In the genomic region with DNA sequence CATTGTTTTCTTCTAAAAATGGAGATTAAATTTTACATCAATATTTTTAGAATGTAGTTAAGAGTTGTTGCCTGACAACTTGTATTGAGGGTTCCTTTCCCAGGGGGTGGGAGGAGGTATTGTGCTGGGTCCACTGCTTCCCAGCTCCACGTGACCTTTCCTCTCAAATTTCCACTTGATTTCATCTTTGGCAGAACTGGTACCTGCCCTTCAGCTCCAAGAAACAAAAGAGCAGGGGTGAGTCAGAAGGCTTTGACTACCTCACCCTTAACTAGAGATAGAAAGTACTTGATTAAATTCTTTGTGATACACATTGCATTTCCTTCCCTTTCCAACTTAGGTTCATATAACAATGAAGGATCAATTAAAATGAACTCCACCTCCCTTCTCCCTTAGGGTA, we compare ENCODE assay signal across 8 cellular contexts. TPM values are rescaled to one million over a fixed set of nuclear protein-coding genes. Genes with fewer than 3 reads are reported as not detected.
A peak's percentile ranks its signal among the peaks of the same experiment; 100 is the strongest.
DNase-seq lines count a peak whose midpoint lies in the region; ATAC-seq and TF ChIP-seq lines count a peak whose summit lies in the region.

No MANE protein-coding gene starts in this region.

- H3K27ac Mint-ChIP-seq in memory B cell: no peak overlapping the region

- intact Hi-C loops in A673 (cut with micrococcal nuclease; ENCODE audit: unreplicated experiment): loop anchor here (2.0 to 5.0 kb wide), 2 partner anchors 33 to 93 kb away; no protein-coding TSS in a partner anchor
- intact Hi-C loops in IMR-90 (cut with micrococcal nuclease): loop anchor here (2.0 to 10.0 kb wide), 3 partner anchors 71 to 241 kb away; a partner anchor contains a TSS

- H3K36me3 Mint-ChIP-seq in memory B cell: peaks cover 2% of the 10 kb centered on the region

- TF ChIP-seq CTCF in A673 (conservative IDR thresholded peaks at IDR 0.05; ENCODE audit: low read depth, low read length) (no peak), IMR-90 (conservative IDR thresholded peaks at IDR 0.05; ENCODE audit: low read depth, low read length) (no peak)

- H3K9ac ChIP-seq in IMR-90 (ENCODE audit: low read depth, low read length): peak overlapping the region; percentile 76

- H4K91ac ChIP-seq in IMR-90 (ENCODE audit: insufficient read depth, low read depth, low read length): no peak overlapping the region

- H3K18ac ChIP-seq in IMR-90 (ENCODE audit: low read depth, low read length): no peak overlapping the region; the same call in 1 of the 2 replicates

- no peak for DNase-seq in A673 (ENCODE audit: low spot score)
- peak; percentile 46 for DNase-seq in IMR-90
- DNase-seq in caudate nucleus (lab: John Stamatoyannopoulos, UW): peak in 6 of 61 donors; percentile 14 to 39 (median 29)
- DNase-seq in memory B cell (ENCODE audit: low spot score in 2 of 2): no peak
- DNase-seq in GM19238 (ENCODE audit: insufficient read length, low spot score): no peak
- no peak for DNase-seq in stimulated activated naive CD8-positive, alpha-beta T cell treated with anti-CD3 and anti-CD28 coated beads, Interleukin-15, Interleukin-2, amounts not matched to agents 100 U/mL and 50 U/mL, for 24 hours

- H3K4me3 Mint-ChIP-seq in memory B cell: peak overlapping the region; percentile 38

- H4K20me1 ChIP-seq in IMR-90 (ENCODE audit: insufficient read depth, low read length): no peaks in the 10 kb centered on the region

- no peak overlapping the region for H2BK20ac ChIP-seq in IMR-90 (ENCODE audit: low read depth, low read length)

- H3K9me3 ChIP-seq in A673 (ENCODE audit: low read depth, low read length, poor library complexity, severe bottlenecking) (peaks cover 6% of the 10 kb centered on the region), IMR-90 (ENCODE audit: control insufficient read depth, insufficient read depth, low read length) (no peaks in the 10 kb centered on the region)

- H3K79me1 ChIP-seq in IMR-90 (ENCODE audit: low read depth in 1 of 2, low read length in 2 of 2): peaks cover 38 to 53% of the 10 kb centered on the region in 2 experiments

- no peak overlapping the region for H2AFZ ChIP-seq in IMR-90 (replicated peaks; ENCODE audit: low read length, poor library complexity)

- peaks cover 13% of the 10 kb centered on the region for H3K4me1 Mint-ChIP-seq in memory B cell

- peak overlapping the region; percentile 76 for H2AK9ac ChIP-seq in IMR-90 (replicated peaks; ENCODE audit: low read depth, low read length, poor library complexity)

- peak overlapping the region; percentile 66 for H3K4me2 ChIP-seq in IMR-90 (ENCODE audit: low read depth, low read length)

- BruUV-seq in A673 (replicated peaks; lab: Mats Ljungman, UMichigan) (no TSS peak), IMR-90 (replicated peaks; lab: Mats Ljungman, UMichigan) (no TSS peak)

- peaks cover 12% of the 10 kb centered on the region for H3K36me3 ChIP-seq in A673 (ENCODE audit: insufficient read depth, low read length, poor library complexity, severe bottlenecking)
- H3K36me3 ChIP-seq in IMR-90 (ENCODE audit: control insufficient read depth, insufficient read depth, low read length): no peaks in the 10 kb centered on the region

- no peak for TF ChIP-seq RAD21 in IMR-90 (IDR thresholded peaks at IDR 0.05; ENCODE audit: low read length)

- H3K4me3 ChIP-seq in A673 (ENCODE audit: low read depth, low read length, poor library complexity, severe bottlenecking) (peak overlapping the region; percentile 66), IMR-90 (ENCODE audit: insufficient read depth, low read depth, low read length) (peak overlapping the region; percentile 39)

- in situ Hi-C loops in IMR-90 (cut with MboI; ENCODE audit: low sequenced_read_pairs): no loop called here

- H3K4me1 ChIP-seq in A673 (ENCODE audit: insufficient read depth, low read length, poor library complexity, severe bottlenecking) (peaks cover 43% of the 10 kb centered on the region), IMR-90 (ENCODE audit: control insufficient read depth, insufficient read depth, low read length) (peaks cover 12% of the 10 kb centered on the region)

- H2AK5ac ChIP-seq in IMR-90 (ENCODE audit: low read depth, low read length): peak overlapping the region; percentile 73

- peak overlapping the region; percentile 49 to 58; a peak in 2 of 4 replicates for H4K8ac ChIP-seq in IMR-90 (ENCODE audit: low read depth in 2 of 2, low read length in 2 of 2)

- H3K27ac ChIP-seq in A673 (ENCODE audit: low read depth, low read length, poor library complexity, severe bottlenecking) (peak overlapping the region; percentile 92), IMR-90 (ENCODE audit: insufficient read depth, low read length) (peak overlapping the region; percentile 68), caudate nucleus (ENCODE audit: low read depth, low read length) (peak overlapping the region; percentile 90)

- peak overlapping the region; percentile 66 for H3K4ac ChIP-seq in IMR-90 (ENCODE audit: low read depth, low read length)

- peaks cover 8% of the 10 kb centered on the region for H3K27me3 Mint-ChIP-seq in memory B cell

- dilution Hi-C loops in IMR-90 (cut with HindIII; ENCODE audit: low sequenced_read_pairs, unreplicated experiment): no loop called here

- H2BK15ac ChIP-seq in IMR-90 (ENCODE audit: low read depth, low read length): no peak overlapping the region

- H3K9me1 ChIP-seq in IMR-90 (ENCODE audit: insufficient read depth, low read length): peaks cover 9% of the 10 kb centered on the region; the same call in 1 of the 2 replicates

- peaks cover 8% of the 10 kb centered on the region for H3K9me3 Mint-ChIP-seq in memory B cell

- H3K27me3 ChIP-seq in A673 (replicated peaks; ENCODE audit: insufficient read depth, low read depth, low read length, poor library complexity): no peaks in the 10 kb centered on the region
- H3K27me3 ChIP-seq in IMR-90 (ENCODE audit: control insufficient read depth, insufficient read depth, low read length): no peaks in the 10 kb centered on the region

- no peak for ATAC-seq in IMR-90 (ENCODE audit: low read depth)
- ATAC-seq in memory B cell (ENCODE audit: low read depth): no peak
- no peak for ATAC-seq in GM19452 (IDR thresholded peaks at IDR 0.05; ENCODE audit: unreplicated experiment)
- ATAC-seq in GM18502 (IDR thresholded peaks at IDR 0.05; ENCODE audit: poor library complexity, unreplicated experiment): no peak
- ATAC-seq in stimulated activated naive CD8-positive, alpha-beta T cell treated with anti-CD3 and anti-CD28 coated beads, Interleukin-15, Interleukin-2, amounts not matched to agents 100 U/mL and 50 U/mL, for 24 hours: no peak

- WGBS in IMR-90 (ENCODE audit: extremely low coverage in 2 of 2, insufficient read length in 1 of 2), 2 experiments: no CpG with 5 or more reads among the region's 1 CpG

- no peak for TF ChIP-seq POLR2A in IMR-90 (IDR thresholded peaks at IDR 0.05; ENCODE audit: low read depth, low read length)

- POLR2A ChIA-PET in A673 (lab: Charles Lee; ENCODE audit: low non-redundant PET) (interaction anchor here (0.8 kb wide), 1 partner anchor 33 kb away, joined by 3 read pairs; no protein-coding TSS in a partner anchor), IMR-90 (lab: Charles Lee; ENCODE audit: unreplicated experiment) (no interaction called here)

- peak overlapping the region; percentile 37; the same call in 1 of the 2 replicates for H3K56ac ChIP-seq in IMR-90 (ENCODE audit: extremely low read depth, insufficient read depth, low read length)

- H4K5ac ChIP-seq in IMR-90 (ENCODE audit: low read depth, low read length): no peak overlapping the region

- CTCF ChIA-PET in A673 (lab: Charles Lee) (interaction anchor here (0.7 kb wide), 1 partner anchor 26 kb away, joined by 3 read pairs; no protein-coding TSS in a partner anchor), IMR-90 (lab: Yijun Ruan, JAX) (interaction anchor here (0.6 to 1.4 kb wide), 3 partner anchors 11 to 81 kb away, joined by 3 to 6 read pairs (median 4); no protein-coding TSS in a partner anchor)

- H2BK120ac ChIP-seq in IMR-90 (ENCODE audit: low read depth, low read length): no peak overlapping the region

- H2BK5ac ChIP-seq in IMR-90 (ENCODE audit: low read depth, low read length, poor library complexity, severe bottlenecking): peak overlapping the region; percentile 84

- H3K14ac ChIP-seq in IMR-90 (replicated peaks; ENCODE audit: low read depth, low read length): peak overlapping the region; percentile 84; the same call in 1 of the 2 replicates

- H3K23ac ChIP-seq in IMR-90 (ENCODE audit: low read depth, low read length): peak overlapping the region; percentile 81

TF ChIP-seq in IMR-90, 13 proteins besides CTCF, POLR2A, EP300 and RAD21:
- TF ChIP-seq RCOR1 (IDR thresholded peaks at IDR 0.05; ENCODE audit: insufficient replicate concordance, low read length): no peak
- no peak for TF ChIP-seq FOS (IDR thresholded peaks at IDR 0.05; ENCODE audit: low read depth, low read length)
- no peak for TF ChIP-seq RFX5 (IDR thresholded peaks at IDR 0.05; ENCODE audit: low read depth, low read length)
- TF ChIP-seq, protein P1, sequence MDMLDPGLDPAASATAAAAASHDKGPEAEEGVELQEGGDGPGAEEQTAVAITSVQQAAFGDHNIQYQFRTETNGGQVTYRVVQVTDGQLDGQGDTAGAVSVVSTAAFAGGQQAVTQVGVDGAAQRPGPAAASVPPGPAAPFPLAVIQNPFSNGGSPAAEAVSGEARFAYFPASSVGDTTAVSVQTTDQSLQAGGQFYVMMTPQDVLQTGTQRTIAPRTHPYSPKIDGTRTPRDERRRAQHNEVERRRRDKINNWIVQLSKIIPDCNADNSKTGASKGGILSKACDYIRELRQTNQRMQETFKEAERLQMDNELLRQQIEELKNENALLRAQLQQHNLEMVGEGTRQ (IDR thresholded peaks at IDR 0.05; ENCODE audit: low read depth, low read length): peak; percentile 58; the same call in 1 of the 2 replicates

RNA-seq across cellular contexts. Expression of a gene that starts 19.7 kb away (rescaled TPM):
- total RNA-seq in A673 (2021) (93.2 and 107 TPM in 2 replicates), IMR-90 (2012; rRNA removed) (52.2 and 64.2 TPM in 2 replicates)
- 15.9 and 16.0 TPM in 2 replicates for polyA plus RNA-seq in IMR-90 (2012; rRNA removed)
- 6.7 and 14.0 TPM in 2 replicates for polyA plus RNA-seq in IMR-90 (2012; cell fraction: cytosol; rRNA removed)
- 19.2 and 24.1 TPM in 2 replicates for polyA plus RNA-seq in IMR-90 (2012; cell fraction: nucleus; rRNA removed; ENCODE audit: low replicate concordance)
